1 cellular context compared by ENCODE assay signal in the genomic region with DNA sequence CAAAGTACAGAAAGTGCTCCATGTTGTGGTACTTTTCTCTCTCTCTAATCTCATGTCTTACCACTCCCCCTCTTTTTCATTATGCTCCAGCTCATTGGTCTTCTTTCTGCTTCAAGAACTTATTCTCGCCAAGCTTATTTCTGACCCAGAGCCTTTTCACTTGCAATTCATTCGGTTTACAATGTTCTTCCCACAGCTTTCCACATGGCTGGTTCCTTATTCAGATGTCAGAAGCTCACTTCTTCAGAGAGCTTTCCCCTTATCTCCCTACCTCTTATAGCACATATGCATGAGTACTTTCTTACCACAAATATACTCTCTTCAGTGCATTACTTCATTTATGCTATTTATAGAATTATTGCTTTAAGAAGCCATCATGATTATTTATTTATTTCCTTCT.
TF ChIP-seq lines count a peak whose summit lies in the region.

No MANE protein-coding gene starts in this region.

TF ChIP-seq in GM23338, 12 proteins besides CTCF, POLR2A, EP300 and RAD21 (continued from another document):
- TF ChIP-seq POLR2AphosphoS5 (IDR thresholded peaks at IDR 0.05; ENCODE audit: low read depth) = no peak
